ENCODE assay signal across 18 cellular contexts in the genomic region with DNA sequence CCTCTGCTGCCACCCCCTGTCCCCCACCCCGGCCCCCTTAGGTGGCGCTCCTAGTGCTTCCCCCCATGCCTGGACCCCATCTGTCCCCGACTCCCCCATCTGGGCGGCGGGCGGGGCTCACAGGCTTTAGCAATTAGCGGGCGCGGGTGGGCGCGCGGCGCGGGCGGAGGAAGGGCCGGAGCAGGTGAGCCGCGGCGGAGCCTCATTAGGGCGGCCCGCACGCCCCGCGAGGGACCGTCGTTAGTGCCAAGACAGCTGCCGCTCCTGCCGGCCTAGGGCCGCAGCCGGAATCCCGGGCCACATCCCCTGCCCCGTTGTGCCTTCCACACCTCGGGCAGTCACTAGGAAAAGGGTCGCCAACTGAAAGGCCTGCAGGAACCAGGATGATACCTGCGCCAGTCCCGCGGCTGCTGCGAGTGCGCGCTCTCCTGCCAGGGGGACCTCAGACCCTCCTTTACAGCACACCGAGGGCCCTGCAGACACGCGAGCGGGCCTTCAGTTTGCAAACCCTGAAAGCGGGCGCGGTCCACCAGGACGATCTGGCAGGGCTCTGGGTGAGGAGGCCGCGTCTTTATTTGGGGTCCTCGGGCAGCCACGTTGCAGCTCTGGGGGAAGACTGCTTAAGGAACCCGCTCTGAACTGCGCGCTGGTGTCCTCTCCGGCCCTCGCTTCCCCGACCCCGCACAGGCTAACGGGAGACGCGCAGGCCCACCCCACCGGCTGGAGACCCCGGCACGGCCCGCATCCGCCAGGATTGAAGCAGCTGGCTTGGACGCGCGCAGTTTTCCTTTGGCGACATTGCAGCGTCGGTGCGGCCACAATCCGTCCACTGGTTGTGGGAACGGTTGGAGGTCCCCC. TPM values are rescaled to one million over a fixed set of nuclear protein-coding genes. Genes with fewer than 3 reads are reported as not detected.
"Had no signal": no experiment of that assay in that cellular context is flagged by ENCODE, and none has a peak within 500 bp of the region (broad histone marks: within the 10 kb centered on the region; RNA-seq: fewer than 3 reads in every experiment).

No MANE protein-coding gene starts in this region.

- H3K4me3 ChIP-seq: gastrocnemius medialis, testis had no signal

- H3K27ac ChIP-seq: gastrocnemius medialis, testis had no signal

- H3K9me3 ChIP-seq: gastrocnemius medialis, testis had no signal

- ATAC-seq: activated CD8-positive, alpha-beta T cell treated with anti-CD3 and anti-CD28 coated beads, Interleukin-2, amount 10 ng/mL, durations not matched to agents 7 days and 5 days; gastrocnemius medialis; left cardiac atrium; natural killer cell treated with Interleukin-12 subunit alpha and Interleukin-12 subunit beta and Interleukin-15 and Interleukin-18, amount 100 ng/mL, for 72 hours had no signal

- DNase-seq: activated CD4-positive, alpha-beta T cell treated with anti-CD3 and anti-CD28 coated beads for 48 hours; activated CD8-positive, alpha-beta memory T cell treated with anti-CD3 and anti-CD28 coated beads, Interleukin-2, amount 50 U/mL, for 48 hours; activated CD8-positive, alpha-beta T cell treated with anti-CD3 and anti-CD28 coated beads, Interleukin-2, amount 10 ng/mL, durations not matched to agents 7 days and 5 days; activated naive CD8-positive, alpha-beta T cell treated with anti-CD3 and anti-CD28 coated beads, Interleukin-2, amount 10 ng/mL, durations not matched to agents 7 days and 5 days; anterior cingulate cortex; dorsolateral prefrontal cortex; gastrocnemius medialis; left cardiac atrium; mammary epithelial cell; stimulated activated CD4-positive, alpha-beta T cell treated with anti-CD3 and anti-CD28 coated beads, Interleukin-15, amount 100 ng/mL, for 24 hours; stimulated activated CD4-positive, alpha-beta T cell treated with anti-CD3 and anti-CD28 coated beads, Interleukin-4, amount 100 ng/mL, for 24 hours; T1000; testis had no signal

- H3K36me3 ChIP-seq: gastrocnemius medialis had no signal

RNA-seq across cellular contexts. Expression of a gene that starts 7.6 kb away (rescaled TPM):
- total RNA-seq: activated CD8-positive, alpha-beta T cell treated with anti-CD3 and anti-CD28 coated beads, Interleukin-2, amount 10 ng/mL, durations not matched to agents 7 days and 5 days; activated naive CD8-positive, alpha-beta T cell treated with anti-CD3 and anti-CD28 coated beads, Interleukin-2, amount 10 ng/mL, durations not matched to agents 7 days and 5 days; bronchial epithelial cell; left cardiac atrium; mammary epithelial cell; natural killer cell treated with Interleukin-12 subunit alpha and Interleukin-12 subunit beta and Interleukin-15 and Interleukin-18, amount 100 ng/mL, for 72 hours; skeletal muscle tissue; testis; ureter had no signal
- polyA plus RNA-seq: mammary epithelial cell had no signal

RNA-seq across cellular contexts. Expression of a gene that starts 36.6 kb away (rescaled TPM):
- total RNA-seq: activated CD8-positive, alpha-beta T cell treated with anti-CD3 and anti-CD28 coated beads, Interleukin-2, amount 10 ng/mL, durations not matched to agents 7 days and 5 days; activated naive CD8-positive, alpha-beta T cell treated with anti-CD3 and anti-CD28 coated beads, Interleukin-2, amount 10 ng/mL, durations not matched to agents 7 days and 5 days; bronchial epithelial cell; mammary epithelial cell; osteocyte; skeletal muscle tissue; ureter had no signal
- polyA plus RNA-seq: mammary epithelial cell had no signal
